ENCODE assay signal across 13 cellular contexts in genomic region chr11:58616594-58616993, GRCh38. TPM values are rescaled to one million over a fixed set of nuclear protein-coding genes. Genes with fewer than 3 reads are reported as not detected.
DNase-seq lines count a peak whose midpoint lies in the region; ATAC-seq and TF ChIP-seq lines count a peak whose summit lies in the region.
"Had no signal": no experiment of that assay in that cellular context is flagged by ENCODE, and none has a peak within 500 bp of the region (broad histone marks: within the 10 kb centered on the region; RNA-seq: fewer than 3 reads in every experiment).

No MANE protein-coding gene starts in this region.

- peaks cover 15% of the 10 kb centered on the region for H3K79me2 ChIP-seq in fibroblast of lung (ENCODE audit: control insufficient read depth, insufficient read depth, low read length)

- H4K20me1 ChIP-seq in fibroblast of lung (ENCODE audit: control insufficient read depth, extremely low read depth, insufficient read depth, low read length), result no peaks in the 10 kb centered on the region

- ATAC-seq in stimulated activated naive CD8-positive, alpha-beta T cell treated with anti-CD3 and anti-CD28 coated beads, Interleukin-15, Interleukin-2, amounts not matched to agents 100 U/mL and 50 U/mL, for 24 hours, result no peak
- no peak for ATAC-seq in HG02981 (IDR thresholded peaks at IDR 0.05; ENCODE audit: unreplicated experiment)
- no peak for ATAC-seq in HG03354 (IDR thresholded peaks at IDR 0.05; ENCODE audit: poor library complexity, severe bottlenecking, unreplicated experiment)

- intact Hi-C loops in ovary (cut with DNase I), result no loop called here

- DNase-seq in D341Med (ENCODE audit: low spot score), result peak; percentile 35
- peak; percentile 76 for DNase-seq in NCI-H226
- peak; percentile 92 to 94 for DNase-seq in fibroblast of lung (ENCODE audit: low read depth in 2 of 2)
- peak; percentile 53 to 72 (median 60) for DNase-seq in ovary
- no peak for DNase-seq in stimulated activated naive CD8-positive, alpha-beta T cell treated with anti-CD3 and anti-CD28 coated beads, Interleukin-15, Interleukin-2, amounts not matched to agents 100 U/mL and 50 U/mL, for 24 hours
- DNase-seq in NOMO-1 treated with DMSO at 0.1 percent for 48 hours (lab: John Stamatoyannopoulos, UW; ENCODE audit: unreplicated experiment), result no peak
- DNase-seq: DMS79 treated with DMSO at 0.1 percent for 48 hours, endodermal cell, mesendoderm, NCI-H345, T-helper 2 cell had no signal

- no peak overlapping the region for H2AFZ ChIP-seq in fibroblast of lung (ENCODE audit: low read length)

- peaks cover 6% of the 10 kb centered on the region for H3K4me1 ChIP-seq in fibroblast of lung (ENCODE audit: control insufficient read depth, extremely low read depth, insufficient read depth, low read length)
- H3K4me1 ChIP-seq in ovary (ENCODE audit: insufficient read depth), result peaks cover 4% of the 10 kb centered on the region

- no peak for TF ChIP-seq POLR2A in ovary (IDR thresholded peaks at IDR 0.05)

- no peak for TF ChIP-seq EP300 in ovary (IDR thresholded peaks at IDR 0.05)

- H3K4me2 ChIP-seq in fibroblast of lung (ENCODE audit: extremely low read depth, insufficient read depth, low read length), result no peak overlapping the region

- 10 to 15% (median 11%) methylated on average over 4 of the region's 4 CpGs for WGBS in ovary, 3 donors

- H3K36me3 ChIP-seq in fibroblast of lung (ENCODE audit: control insufficient read depth, insufficient read depth, low read length), result peaks cover 27% of the 10 kb centered on the region
- no peaks in the 10 kb centered on the region for H3K36me3 ChIP-seq in ovary

- TF ChIP-seq CTCF in fibroblast of lung (conservative IDR thresholded peaks at IDR 0.05 in 1 of 2, IDR thresholded peaks at IDR 0.05 in 1 of 2; ENCODE audit: low read depth in 1 of 2, low read length in 2 of 2) (no peak), ovary (IDR thresholded peaks at IDR 0.05) (no peak)

- H3K27me3 ChIP-seq in fibroblast of lung (ENCODE audit: control insufficient read depth, insufficient read depth, low read length), result no peaks in the 10 kb centered on the region
- no peaks in the 10 kb centered on the region for H3K27me3 ChIP-seq in ovary

- H3K9me3 ChIP-seq in fibroblast of lung (ENCODE audit: control insufficient read depth, insufficient read depth, low read depth, low read length), result no peaks in the 10 kb centered on the region
- no peaks in the 10 kb centered on the region for H3K9me3 ChIP-seq in ovary

- H3K27ac ChIP-seq in fibroblast of lung (ENCODE audit: insufficient read depth, low read length), result no peak overlapping the region
- H3K27ac ChIP-seq in ovary, result no peak overlapping the region

- H3K9ac ChIP-seq in fibroblast of lung (ENCODE audit: insufficient read depth, low read length), result no peak overlapping the region

- no peak overlapping the region for H3K4me3 ChIP-seq in fibroblast of lung (replicated peaks in 1 of 4; ENCODE audit: control extremely low read depth in 1 of 4, insufficient read depth in 1 of 4, low read depth in 3 of 4, low read length in 4 of 4)
- no peak overlapping the region for H3K4me3 ChIP-seq in ovary

RNA-seq across cellular contexts. Expression of gene CNTF, which starts 5.9 kb away (rescaled TPM):
- 0.77 and 1.2 TPM in 2 replicates for total RNA-seq in fibroblast of lung
- polyA plus RNA-seq in fibroblast of lung, result 0.73 and 0.95 TPM in 2 replicates
- 0.69 and 0.73 TPM in 2 replicates for polyA plus RNA-seq in fibroblast of lung (2012)
- 2.0 TPM in 1 of 2 replicates, not detected in the other for polyA minus RNA-seq in fibroblast of lung (ENCODE audit: low replicate concordance)
- 1 to 10 TPM in 2 of 7 donors, under 1 TPM in 5; 0.33 to 1.1 (median 0.87) TPM for total RNA-seq in ovary
- polyA plus RNA-seq in ovary, result 1 to 10 TPM in 1 of 2 donors, under 1 TPM in 1; 0.22 to 2.0 TPM

RNA-seq across cellular contexts. Expression of gene ZFP91, which starts 37.7 kb away (rescaled TPM):
- total RNA-seq in fibroblast of lung (36.7 and 50.2 TPM in 2 replicates), ovary (10 to 100 TPM; 25.6 to 45.2 (median 39.5) TPM)
- polyA plus RNA-seq in fibroblast of lung (56.9 and 64.2 TPM in 2 replicates), ovary (10 to 100 TPM; 19.7 to 55.6 TPM)
- polyA plus RNA-seq in fibroblast of lung (2012), result 44.8 and 46.8 TPM in 2 replicates
- 15.4 and 17.2 TPM in 2 replicates for polyA minus RNA-seq in fibroblast of lung (ENCODE audit: low replicate concordance)

RNA-seq across cellular contexts. Expression of gene LPXN, which starts 40.9 kb away (rescaled TPM):
- total RNA-seq in fibroblast of lung, result 2.8 and 8.6 TPM in 2 replicates
- 9.2 and 40.2 TPM in 2 replicates for polyA plus RNA-seq in fibroblast of lung
- 4.8 and 21.0 TPM in 2 replicates for polyA plus RNA-seq in fibroblast of lung (2012)
- 9.8 and 64.1 TPM in 2 replicates for polyA minus RNA-seq in fibroblast of lung (ENCODE audit: low replicate concordance)
- 10 to 100 TPM in 1 of 7 donors, 1 to 10 TPM in 6; 6.5 to 13.9 (median 7.9) TPM for total RNA-seq in ovary
- 10 to 100 TPM in 1 of 2 donors, 1 to 10 TPM in 1; 7.6 to 19.3 TPM for polyA plus RNA-seq in ovary

Comparison
In these comparisons a context has a peak if more than half of its experiments do, and no peak if none do; other contexts are left out.
1. DNase-seq: peak in D341Med (single experiment), NCI-H226 (single experiment), fibroblast of lung (2 of 2) and ovary (5 of 5); none in stimulated activated naive CD8-positive, alpha-beta T cell treated with anti-CD3 and anti-CD28 coated beads, Interleukin-15, Interleukin-2, amounts not matched to agents 100 U/mL and 50 U/mL, for 24 hours (single experiment) and NOMO-1 treated with DMSO at 0.1 percent for 48 hours (single experiment).